ENCODE assay signal across 14 cellular contexts in the genomic region with DNA sequence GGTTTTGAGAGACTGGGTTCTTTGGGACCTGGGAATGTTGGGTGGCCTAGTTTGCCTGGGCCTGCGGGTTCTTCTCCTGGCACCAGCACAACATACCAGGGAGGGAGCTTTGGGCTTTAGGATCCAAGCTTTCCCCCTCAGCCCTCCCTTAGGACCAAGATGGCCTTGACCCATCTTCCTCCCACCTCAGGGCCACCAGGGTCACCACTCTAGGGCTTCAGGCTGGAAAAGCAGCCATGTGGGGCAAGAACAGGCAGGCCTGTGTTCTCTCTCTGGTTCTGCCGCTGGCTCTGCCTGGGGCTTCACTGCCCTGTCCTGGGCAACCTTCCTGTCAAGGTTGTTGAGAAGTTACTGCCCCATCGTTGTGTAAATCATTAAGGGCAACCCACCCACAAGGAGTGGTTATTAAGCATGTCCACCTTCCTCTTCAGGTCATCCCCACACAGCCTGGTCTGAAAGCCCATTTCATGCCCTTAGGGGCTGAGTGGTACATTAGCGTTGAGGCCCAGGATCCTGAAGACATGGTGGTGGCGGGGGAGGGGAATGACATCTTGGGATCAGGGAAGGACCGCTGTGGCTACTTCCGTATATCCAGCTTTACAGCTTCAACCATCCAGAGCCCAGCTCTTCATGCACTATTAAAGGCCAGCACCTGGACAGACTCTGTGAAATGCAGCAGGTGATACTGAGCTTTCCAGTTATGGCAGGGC. TPM values are rescaled to one million over a fixed set of nuclear protein-coding genes. Genes with fewer than 3 reads are reported as not detected.
DNase-seq lines count a peak whose midpoint lies in the region; ATAC-seq and TF ChIP-seq lines count a peak whose summit lies in the region.
"Had no signal": no experiment of that assay in that cellular context is flagged by ENCODE, and none has a peak within 500 bp of the region (broad histone marks: within the 10 kb centered on the region; RNA-seq: fewer than 3 reads in every experiment).

No MANE protein-coding gene starts in this region.

- H4K20me1 ChIP-seq in GM23248 (ENCODE audit: insufficient read depth): no peaks in the 10 kb centered on the region
- H4K20me1 ChIP-seq: BLaER1 treated with 17β-estradiol and CSF1 and Interleukin-3, amounts not matched to agents 10 nM and 100 nM had no signal

- in situ Hi-C loops in GM23248 (cut with MboI): no loop called here

- H3K27ac Mint-ChIP-seq in stimulated activated memory B cell treated with anti-CD40 and anti-IgM and Interleukin-4, amounts not matched to agents 10 μg/mL and 1 μg/mL and 100 μg/mL, for 72 hours: no peak overlapping the region
- H3K27ac Mint-ChIP-seq: activated naive CD4-positive, alpha-beta T cell treated with anti-CD3 and anti-CD28 coated beads, Interleukin-2, amount 10 ng/mL, durations not matched to agents 7 days and 5 days had no signal

- no peaks in the 10 kb centered on the region for H3K9me3 Mint-ChIP-seq in stimulated activated memory B cell treated with anti-CD40 and anti-IgM and Interleukin-4, amounts not matched to agents 10 μg/mL and 1 μg/mL and 100 μg/mL, for 72 hours
- H3K9me3 Mint-ChIP-seq: activated naive CD4-positive, alpha-beta T cell treated with anti-CD3 and anti-CD28 coated beads, Interleukin-2, amount 10 ng/mL, durations not matched to agents 7 days and 5 days had no signal

- H3K4me3 ChIP-seq in HUES48 (ENCODE audit: low read depth, low read length): peak overlapping the region; percentile 70
- H3K4me3 ChIP-seq in colonic mucosa: peak overlapping the region; percentile 22
- peak overlapping the region; percentile 51 for H3K4me3 ChIP-seq in lung
- H3K4me3 ChIP-seq in GM23248: no peak overlapping the region
- H3K4me3 ChIP-seq: BLaER1 treated with 17β-estradiol and CSF1 and Interleukin-3, amounts not matched to agents 10 nM and 100 nM had no signal

- TF ChIP-seq CTCF in colonic mucosa (IDR thresholded peaks at IDR 0.05): no peak
- TF ChIP-seq CTCF in lung (IDR thresholded peaks at IDR 0.05; ENCODE audit: control extremely low read depth, extremely low read depth): no peak

- H3K27ac ChIP-seq in HUES48 (ENCODE audit: low read depth, low read length) (no peak overlapping the region), colonic mucosa (no peak overlapping the region), lung (ENCODE audit: low read depth in 1 of 2, low read length in 1 of 2) (peak overlapping the region in 1 of 2 donors; percentile 76), GM23248 (no peak overlapping the region)
- H3K27ac ChIP-seq: BLaER1 treated with 17β-estradiol and CSF1 and Interleukin-3, amounts not matched to agents 10 nM and 100 nM; HL-60 had no signal

- H3K4me2 ChIP-seq in GM23248 (ENCODE audit: unreplicated experiment): no peak overlapping the region
- H3K4me2 ChIP-seq: BLaER1 treated with 17β-estradiol and CSF1 and Interleukin-3, amounts not matched to agents 10 nM and 100 nM had no signal

- H3K36me3 ChIP-seq in HUES48 (ENCODE audit: control insufficient read depth, insufficient read depth, low read length) (no peaks in the 10 kb centered on the region), colonic mucosa (no peaks in the 10 kb centered on the region), lung (ENCODE audit: control insufficient read depth in 2 of 2, insufficient read depth in 2 of 2, low read length in 2 of 2) (no peaks in the 10 kb centered on the region), GM23248 (ENCODE audit: low read depth) (no peaks in the 10 kb centered on the region)
- H3K36me3 ChIP-seq: BLaER1 treated with 17β-estradiol and CSF1 and Interleukin-3, amounts not matched to agents 10 nM and 100 nM had no signal

- 71 to 83% methylated on average over 7 of the region's 7 CpGs for WGBS in lung, 2 donors
- WGBS in GM23248 (ENCODE audit: low coverage in 1 of 2, low lambda C conversion rate in 2 of 2, missing lambda C conversion rate in 2 of 2), 2 experiments: 70 to 73% methylated on average over 7 of the region's 7 CpGs

- peaks cover 17% of the 10 kb centered on the region for H3K4me1 Mint-ChIP-seq in stimulated activated memory B cell treated with anti-CD40 and anti-IgM and Interleukin-4, amounts not matched to agents 10 μg/mL and 1 μg/mL and 100 μg/mL, for 72 hours

- H3K27me3 Mint-ChIP-seq in stimulated activated memory B cell treated with anti-CD40 and anti-IgM and Interleukin-4, amounts not matched to agents 10 μg/mL and 1 μg/mL and 100 μg/mL, for 72 hours: peaks cover 79% of the 10 kb centered on the region

- peak overlapping the region; percentile 27 for H3K4me3 Mint-ChIP-seq in stimulated activated memory B cell treated with anti-CD40 and anti-IgM and Interleukin-4, amounts not matched to agents 10 μg/mL and 1 μg/mL and 100 μg/mL, for 72 hours
- H3K4me3 Mint-ChIP-seq: activated naive CD4-positive, alpha-beta T cell treated with anti-CD3 and anti-CD28 coated beads, Interleukin-2, amount 10 ng/mL, durations not matched to agents 7 days and 5 days had no signal

- H3K9me3 ChIP-seq in HUES48 (ENCODE audit: control insufficient read depth, insufficient read depth, low read length): no peaks in the 10 kb centered on the region
- no peaks in the 10 kb centered on the region for H3K9me3 ChIP-seq in colonic mucosa
- no peaks in the 10 kb centered on the region for H3K9me3 ChIP-seq in lung (ENCODE audit: control insufficient read depth in 2 of 2, insufficient read depth in 1 of 2, low read length in 1 of 2)
- no peaks in the 10 kb centered on the region for H3K9me3 ChIP-seq in GM23248 (ENCODE audit: low read depth)

- H3K9ac ChIP-seq in HUES48 (ENCODE audit: low read depth, low read length) (no peak overlapping the region), colonic mucosa (ENCODE audit: low read depth in 2 of 2, low read length in 2 of 2) (peak overlapping the region in 1 of 2 donors; percentile 24), GM23248 (no peak overlapping the region)
- H3K9ac ChIP-seq: BLaER1 treated with 17β-estradiol and CSF1 and Interleukin-3, amounts not matched to agents 10 nM and 100 nM had no signal

- H3K79me2 ChIP-seq in GM23248 (ENCODE audit: insufficient read depth): no peaks in the 10 kb centered on the region

- H3K9me2 ChIP-seq in GM23248 (ENCODE audit: insufficient read depth): no peaks in the 10 kb centered on the region

- H3K36me3 Mint-ChIP-seq in stimulated activated memory B cell treated with anti-CD40 and anti-IgM and Interleukin-4, amounts not matched to agents 10 μg/mL and 1 μg/mL and 100 μg/mL, for 72 hours: no peaks in the 10 kb centered on the region
- H3K36me3 Mint-ChIP-seq: activated naive CD4-positive, alpha-beta T cell treated with anti-CD3 and anti-CD28 coated beads, Interleukin-2, amount 10 ng/mL, durations not matched to agents 7 days and 5 days had no signal

- H3K27me3 ChIP-seq in HUES48 (ENCODE audit: control insufficient read depth, insufficient read depth, low read length) (peaks cover 100% of the 10 kb centered on the region), colonic mucosa (peaks cover 27% of the 10 kb centered on the region), lung (ENCODE audit: control insufficient read depth, insufficient read depth) (no peaks in the 10 kb centered on the region), GM23248 (replicated peaks; ENCODE audit: insufficient read depth) (peaks cover 15% of the 10 kb centered on the region)

- no peak overlapping the region; the same call in 1 of the 2 replicates for H2AFZ ChIP-seq in GM23248

- ATAC-seq in lung (ENCODE audit: insufficient read depth, low FRiP score): no peak
- ATAC-seq in stimulated activated memory B cell treated with anti-CD40 and anti-IgM and Interleukin-4, amounts not matched to agents 10 μg/mL and 1 μg/mL and 100 μg/mL, for 72 hours: no peak
- ATAC-seq in HG02973 (IDR thresholded peaks at IDR 0.05; ENCODE audit: unreplicated experiment): no peak

- H3F3A ChIP-seq in GM23248 (ENCODE audit: insufficient read depth): no peaks in the 10 kb centered on the region

- intact Hi-C loops in colonic mucosa (cut with DNase I): no loop called here

- DNase-seq in colonic mucosa (no peak), lung (ENCODE audit: low spot score) (no peak), NCI-H2029 treated with DMSO at 0.1 percent for 48 hours (lab: John Stamatoyannopoulos, UW) (no peak), GF-D8 (lab: John Stamatoyannopoulos, UW) (no peak), GM23248 (no peak)
- DNase-seq: SHP77 had no signal

- no peaks in the 10 kb centered on the region for H3K4me1 ChIP-seq in HUES48 (ENCODE audit: control insufficient read depth, insufficient read depth, low read length)
- peaks cover 11% of the 10 kb centered on the region for H3K4me1 ChIP-seq in colonic mucosa
- peaks cover 0 to 17% of the 10 kb centered on the region in 2 donors for H3K4me1 ChIP-seq in lung (ENCODE audit: control insufficient read depth in 2 of 2, insufficient read depth in 2 of 2, low read length in 2 of 2)
- no peaks in the 10 kb centered on the region for H3K4me1 ChIP-seq in GM23248 (ENCODE audit: insufficient read depth)

RNA-seq across cellular contexts. Expression of a gene that starts 0.7 kb away (rescaled TPM):
- total RNA-seq in colonic mucosa: under 1 TPM; 0.45 to 0.96 TPM
- 100 to 1,000 TPM in 1 of 2 donors, 10 to 100 TPM in 1; 61.7 to 363 TPM for total RNA-seq in lung
- 100 to 1,000 TPM in 1 of 2 donors, 10 to 100 TPM in 1; 70.5 to 160 TPM for polyA plus RNA-seq in lung
- total RNA-seq in GM23248 (2014; rRNA removed; shearing (Covaris generic)): 0.32 and 0.89 TPM in 2 replicates
- polyA plus RNA-seq in GM23248 (2016; fragmentation: Nextera tagmentation; extraction: Ambion mirVana): 1.5 and 1.8 TPM in 2 replicates
- total RNA-seq: H4 had no signal

RNA-seq across cellular contexts. Expression of a gene that starts 0.8 kb away (rescaled TPM):
- total RNA-seq in colonic mucosa (1 to 10 TPM in 1 of 2 donors, under 1 TPM in 1; 0.88 to 1.3 TPM), lung (100 to 1,000 TPM in 1 of 2 donors, 10 to 100 TPM in 1; 42.6 to 203 TPM)
- polyA plus RNA-seq in lung (100 to 1,000 TPM in 1 of 2 donors, 10 to 100 TPM in 1; 86.8 to 129 TPM), GM23248 (2016; fragmentation: Nextera tagmentation; extraction: Ambion mirVana) (0.48 and 0.61 TPM in 2 replicates)
- 2.4 TPM in 1 of 2 replicates, not detected in the other for total RNA-seq in GM23248 (2014; rRNA removed; shearing (Covaris generic))
- total RNA-seq: H4 had no signal

RNA-seq across cellular contexts. Expression of a gene that starts 16.3 kb away (rescaled TPM):
- 10 to 100 TPM; 30.2 to 48.5 TPM for total RNA-seq in colonic mucosa
- under 1 TPM in 1 of 2 donors, not detected in 1; 0.48 TPM for total RNA-seq in lung
- under 1 TPM; 0.98 TPM for polyA plus RNA-seq in lung
- total RNA-seq in GM23248 (2014; rRNA removed; shearing (Covaris generic)): not detected in 2 replicates
- polyA plus RNA-seq in GM23248 (2016; fragmentation: Nextera tagmentation; extraction: Ambion mirVana): not detected in 2 replicates
- total RNA-seq: H4, mononuclear cell had no signal

RNA-seq across cellular contexts. Expression of a gene that starts 16.5 kb away (rescaled TPM):
- total RNA-seq in colonic mucosa (100 to 1,000 TPM in 1 of 2 donors, 10 to 100 TPM in 1; 40.0 to 111 TPM), lung (1 to 10 TPM; 2.0 to 3.8 TPM)
- polyA plus RNA-seq in lung (1 to 10 TPM; 1.0 to 2.1 TPM), GM23248 (2016; fragmentation: Nextera tagmentation; extraction: Ambion mirVana) (0.03 TPM in 2 replicates)
- total RNA-seq in GM23248 (2014; rRNA removed; shearing (Covaris generic)): not detected in 2 replicates

RNA-seq across cellular contexts. Expression of a gene that starts 57.3 kb away (rescaled TPM):
- total RNA-seq in colonic mucosa (10 to 100 TPM in 1 of 2 donors, 1 to 10 TPM in 1; 8.7 to 14.7 TPM), lung (10 to 100 TPM in 1 of 2 donors, 1 to 10 TPM in 1; 4.6 to 15.9 TPM)
- polyA plus RNA-seq in lung (1 to 10 TPM; 1.9 to 3.4 TPM), GM23248 (2016; fragmentation: Nextera tagmentation; extraction: Ambion mirVana) (0.76 and 0.93 TPM in 2 replicates)
- 0.25 and 0.32 TPM in 2 replicates for total RNA-seq in GM23248 (2014; rRNA removed; shearing (Covaris generic))

Comparison
In these comparisons a context has a peak if more than half of its experiments do, and no peak if none do; other contexts are left out.
1. RNA of a gene that starts 0.7 kb away (total RNA-seq): 61.7 to 363 TPM in lung; 0.45 to 0.96 TPM in colonic mucosa and 0.32 to 0.89 TPM in GM23248; every median in the first group is over 10 times any median in the second.
2. RNA of a gene that starts 0.8 kb away (total RNA-seq): 42.6 to 203 TPM in lung; 2.4 TPM in GM23248 and 0.88 to 1.3 TPM in colonic mucosa; every median in the first group is over 10 times any median in the second.
3. RNA of a gene that starts 16.3 kb away (total RNA-seq): 30.2 to 48.5 TPM in colonic mucosa; 0.48 TPM in lung and not detected in GM23248; every median in the first group is over 10 times any median in the second.